ENCODE assay signal across 21 cellular contexts in the genomic region with DNA sequence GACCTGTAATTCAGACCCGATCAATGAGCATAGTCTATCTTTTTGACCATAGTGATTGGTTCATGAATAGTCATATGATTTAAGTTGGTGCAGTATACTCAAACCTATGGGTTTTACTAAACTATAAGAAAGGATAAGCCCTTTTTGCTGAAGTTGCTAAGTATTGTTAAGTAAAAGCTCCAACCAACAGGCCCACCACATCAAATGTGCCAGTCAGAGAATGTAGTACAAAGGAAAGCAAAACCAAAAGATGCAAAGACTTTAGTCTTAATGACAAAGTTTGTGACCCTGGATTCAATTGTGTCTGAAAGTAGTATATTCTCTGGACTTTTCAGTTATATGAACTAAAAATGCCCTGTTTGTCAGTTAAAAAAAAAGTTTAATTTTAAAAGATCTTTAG.
DNase-seq lines count a peak whose midpoint lies in the region; ATAC-seq lines count a peak whose summit lies in the region.
"Had no signal": no experiment of that assay in that cellular context is flagged by ENCODE, and none has a peak within 500 bp of the region (broad histone marks: within the 10 kb centered on the region; RNA-seq: fewer than 3 reads in every experiment).

No MANE protein-coding gene starts in this region.

- H3K27me3 Mint-ChIP-seq in activated naive CD4-positive, alpha-beta T cell treated with anti-CD3 and anti-CD28 coated beads, Interleukin-2, amount 10 ng/mL, durations not matched to agents 7 days and 5 days = no peaks in the 10 kb centered on the region
- H3K27me3 Mint-ChIP-seq in activated T-helper 17 cell treated with anti-CD3 and anti-CD28 coated beads, Interleukin-2, amount 50 U/mL, for 72 hours = no peaks in the 10 kb centered on the region
- H3K27me3 Mint-ChIP-seq in natural killer cell treated with Interleukin-12 subunit alpha and Interleukin-12 subunit beta and Interleukin-15 and Interleukin-18, amount 100 ng/mL, for 72 hours = no peaks in the 10 kb centered on the region
- H3K27me3 Mint-ChIP-seq: IgD-negative memory B cell, memory B cell had no signal

- peak; percentile 64 for DNase-seq in activated naive CD4-positive, alpha-beta T cell treated with anti-CD3 and anti-CD28 coated beads, Interleukin-2, amount 10 ng/mL, durations not matched to agents 7 days and 5 days
- no peak for DNase-seq in activated naive CD4-positive, alpha-beta T cell treated with anti-CD3 and anti-CD28 coated beads, Interleukin-2, amount 50 U/mL, for 16 hours
- DNase-seq in natural killer cell treated with Interleukin-12 subunit alpha and Interleukin-12 subunit beta and Interleukin-15 and Interleukin-18, amount 100 ng/mL, for 72 hours (ENCODE audit: low spot score) = no peak
- no peak for DNase-seq in NCI-H2107 (lab: John Stamatoyannopoulos, UW)
- DNase-seq: activated CD4-positive, alpha-beta T cell treated with anti-CD3 and anti-CD28 coated beads, Interleukin-2, amount 50 U/mL, for 1 hour; hypothalamus; NCI-H1105; NCI-H2029 treated with DMSO at 0.1 percent for 48 hours; NCI-H2227 treated with DMSO at 0.1 percent for 48 hours; NCI-H748 treated with DMSO at 0.1 percent for 48 hours; OCI-M1; stimulated activated CD4-positive, alpha-beta T cell treated with anti-CD3 and anti-CD28 coated beads, Interleukin-12 subunit alpha, Interleukin-12 subunit beta, amount 100 ng/mL, for 4 hours; stimulated activated CD4-positive, alpha-beta T cell treated with anti-CD3 and anti-CD28 coated beads, Interleukin-4, amount 100 ng/mL, for 24 hours; upper lobe of left lung had no signal

- H3K9me3 Mint-ChIP-seq in activated naive CD4-positive, alpha-beta T cell treated with anti-CD3 and anti-CD28 coated beads, Interleukin-2, amount 10 ng/mL, durations not matched to agents 7 days and 5 days = peaks cover 7% of the 10 kb centered on the region
- no peaks in the 10 kb centered on the region for H3K9me3 Mint-ChIP-seq in activated T-helper 17 cell treated with anti-CD3 and anti-CD28 coated beads, Interleukin-2, amount 50 U/mL, for 72 hours
- H3K9me3 Mint-ChIP-seq in natural killer cell treated with Interleukin-12 subunit alpha and Interleukin-12 subunit beta and Interleukin-15 and Interleukin-18, amount 100 ng/mL, for 72 hours = peaks cover under 1% of the 10 kb centered on the region
- H3K9me3 Mint-ChIP-seq: stimulated activated effector memory CD8-positive, alpha-beta T cell treated with anti-CD3 and anti-CD28 coated beads, Interleukin-12 subunit alpha, Interleukin-12 subunit beta, amount 100 ng/mL, for 72 hours had no signal

- peaks cover 17% of the 10 kb centered on the region for H3K4me1 Mint-ChIP-seq in activated naive CD4-positive, alpha-beta T cell treated with anti-CD3 and anti-CD28 coated beads, Interleukin-2, amount 10 ng/mL, durations not matched to agents 7 days and 5 days
- H3K4me1 Mint-ChIP-seq in activated T-helper 17 cell treated with anti-CD3 and anti-CD28 coated beads, Interleukin-2, amount 50 U/mL, for 72 hours = peaks cover 4% of the 10 kb centered on the region
- peaks cover 9 to 20% of the 10 kb centered on the region in 2 donors for H3K4me1 Mint-ChIP-seq in natural killer cell treated with Interleukin-12 subunit alpha and Interleukin-12 subunit beta and Interleukin-15 and Interleukin-18, amount 100 ng/mL, for 72 hours (ENCODE audit: low read depth in 2 of 2)
- H3K4me1 Mint-ChIP-seq: memory B cell; stimulated activated effector memory CD8-positive, alpha-beta T cell treated with anti-CD3 and anti-CD28 coated beads, Interleukin-12 subunit alpha, Interleukin-12 subunit beta, amount 100 ng/mL, for 72 hours had no signal

- peak; percentile 55 for ATAC-seq in GM18867 (IDR thresholded peaks at IDR 0.05; ENCODE audit: unreplicated experiment)
- ATAC-seq in activated T-helper 17 cell treated with anti-CD3 and anti-CD28 coated beads, Interleukin-2, amount 50 U/mL, for 72 hours (replicated peaks) = no peak
- peak; percentile 24 to 70 for ATAC-seq in natural killer cell treated with Interleukin-12 subunit alpha and Interleukin-12 subunit beta and Interleukin-15 and Interleukin-18, amount 100 ng/mL, for 72 hours
- no peak for ATAC-seq in GM19455 (IDR thresholded peaks at IDR 0.05; ENCODE audit: unreplicated experiment)
- ATAC-seq: sciatic nerve; stimulated activated effector memory CD8-positive, alpha-beta T cell treated with anti-CD3 and anti-CD28 coated beads, Interleukin-12 subunit alpha, Interleukin-12 subunit beta, amount 100 ng/mL, for 72 hours had no signal

- H3K36me3 Mint-ChIP-seq in activated naive CD4-positive, alpha-beta T cell treated with anti-CD3 and anti-CD28 coated beads, Interleukin-2, amount 10 ng/mL, durations not matched to agents 7 days and 5 days = peaks cover 7% of the 10 kb centered on the region
- H3K36me3 Mint-ChIP-seq in activated T-helper 17 cell treated with anti-CD3 and anti-CD28 coated beads, Interleukin-2, amount 50 U/mL, for 72 hours (ENCODE audit: low read depth) = no peaks in the 10 kb centered on the region
- H3K36me3 Mint-ChIP-seq in natural killer cell treated with Interleukin-12 subunit alpha and Interleukin-12 subunit beta and Interleukin-15 and Interleukin-18, amount 100 ng/mL, for 72 hours = peaks cover 12% of the 10 kb centered on the region
- H3K36me3 Mint-ChIP-seq: IgD-negative memory B cell; memory B cell; stimulated activated effector memory CD8-positive, alpha-beta T cell treated with anti-CD3 and anti-CD28 coated beads, Interleukin-12 subunit alpha, Interleukin-12 subunit beta, amount 100 ng/mL, for 72 hours had no signal

- H3K4me3 Mint-ChIP-seq in activated naive CD4-positive, alpha-beta T cell treated with anti-CD3 and anti-CD28 coated beads, Interleukin-2, amount 10 ng/mL, durations not matched to agents 7 days and 5 days = no peak overlapping the region
- H3K4me3 Mint-ChIP-seq in activated T-helper 17 cell treated with anti-CD3 and anti-CD28 coated beads, Interleukin-2, amount 50 U/mL, for 72 hours = no peak overlapping the region
- no peak overlapping the region for H3K4me3 Mint-ChIP-seq in natural killer cell treated with Interleukin-12 subunit alpha and Interleukin-12 subunit beta and Interleukin-15 and Interleukin-18, amount 100 ng/mL, for 72 hours
- H3K4me3 Mint-ChIP-seq: IgD-negative memory B cell; memory B cell; stimulated activated effector memory CD8-positive, alpha-beta T cell treated with anti-CD3 and anti-CD28 coated beads, Interleukin-12 subunit alpha, Interleukin-12 subunit beta, amount 100 ng/mL, for 72 hours had no signal

- H3K27ac Mint-ChIP-seq in activated naive CD4-positive, alpha-beta T cell treated with anti-CD3 and anti-CD28 coated beads, Interleukin-2, amount 10 ng/mL, durations not matched to agents 7 days and 5 days = peak overlapping the region; percentile 75
- H3K27ac Mint-ChIP-seq in activated T-helper 17 cell treated with anti-CD3 and anti-CD28 coated beads, Interleukin-2, amount 50 U/mL, for 72 hours = peak overlapping the region; percentile 5
- H3K27ac Mint-ChIP-seq in natural killer cell treated with Interleukin-12 subunit alpha and Interleukin-12 subunit beta and Interleukin-15 and Interleukin-18, amount 100 ng/mL, for 72 hours = peak overlapping the region; percentile 39 to 58
- H3K27ac Mint-ChIP-seq: IgD-negative memory B cell; memory B cell; stimulated activated effector memory CD8-positive, alpha-beta T cell treated with anti-CD3 and anti-CD28 coated beads, Interleukin-12 subunit alpha, Interleukin-12 subunit beta, amount 100 ng/mL, for 72 hours had no signal

- CTCF ChIA-PET in activated naive CD4-positive, alpha-beta T cell treated with anti-CD3 and anti-CD28 coated beads, Interleukin-2, amount 10 ng/mL, durations not matched to agents 7 days and 5 days (lab: Charles Lee) = no interaction called here

Comparison
In these comparisons a context has a peak if more than half of its experiments do, and no peak if none do; other contexts are left out.
1. H3K27ac Mint-ChIP-seq: peak in every context shown above with its lines; median percentile 75 in activated naive CD4-positive, alpha-beta T cell treated with anti-CD3 and anti-CD28 coated beads, Interleukin-2, amount 10 ng/mL, durations not matched to agents 7 days and 5 days; 48 in natural killer cell treated with Interleukin-12 subunit alpha and Interleukin-12 subunit beta and Interleukin-15 and Interleukin-18, amount 100 ng/mL, for 72 hours; 5 in activated T-helper 17 cell treated with anti-CD3 and anti-CD28 coated beads, Interleukin-2, amount 50 U/mL, for 72 hours.
2. ATAC-seq: peak in GM18867 (single experiment) and natural killer cell treated with Interleukin-12 subunit alpha and Interleukin-12 subunit beta and Interleukin-15 and Interleukin-18, amount 100 ng/mL, for 72 hours (2 of 2); none in activated T-helper 17 cell treated with anti-CD3 and anti-CD28 coated beads, Interleukin-2, amount 50 U/mL, for 72 hours (single experiment) and GM19455 (single experiment).